Comparison of ENCODE assay signal across 11 cellular contexts in the genomic region with DNA sequence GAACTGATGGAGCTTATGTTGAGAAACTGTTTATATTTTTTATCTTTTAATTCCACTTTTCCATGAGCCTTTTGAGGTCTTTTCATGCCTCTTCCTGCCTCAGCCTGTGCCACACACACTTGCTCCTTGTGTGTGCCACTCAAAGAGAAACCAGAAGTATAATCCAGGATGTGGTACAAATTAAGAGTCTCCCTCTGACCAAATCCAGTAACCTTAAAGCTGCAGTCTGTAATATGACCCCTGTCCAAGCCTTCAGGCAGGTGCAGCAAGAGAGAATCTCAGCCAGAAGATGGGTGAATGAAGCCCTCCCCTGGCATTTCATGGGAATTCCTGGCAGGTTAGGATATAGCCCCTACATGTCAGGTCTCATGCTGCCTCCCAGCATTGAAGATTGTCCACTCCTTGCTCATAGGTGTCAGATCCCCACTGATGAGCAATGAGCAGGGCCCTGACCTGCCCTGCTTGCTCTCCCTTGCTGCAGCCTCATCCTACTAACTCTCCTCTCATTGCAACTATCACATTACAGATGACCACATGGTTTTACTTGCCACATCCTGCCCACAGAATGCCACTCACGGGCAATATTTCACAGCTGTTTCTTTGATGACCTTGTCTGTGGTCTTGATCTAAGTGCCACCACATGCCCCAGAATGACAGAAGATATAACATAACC.
DNase-seq lines count a peak whose midpoint lies in the region; FAIRE-seq and TF ChIP-seq lines count a peak whose summit lies in the region.
"Had no signal": no experiment of that assay in that cellular context is flagged by ENCODE, and none has a peak within 500 bp of the region (broad histone marks: within the 10 kb centered on the region; RNA-seq: fewer than 3 reads in every experiment).

No MANE protein-coding gene starts in this region.

- H2AFZ ChIP-seq in GM23248 (no peak overlapping the region), PC-9 (no peak overlapping the region), smooth muscle cell (ENCODE audit: low read depth) (no peak overlapping the region)

- H4K20me1 ChIP-seq in GM23248 (ENCODE audit: insufficient read depth): no peaks in the 10 kb centered on the region
- H4K20me1 ChIP-seq in PC-9 (ENCODE audit: insufficient read depth): no peaks in the 10 kb centered on the region
- H4K20me1 ChIP-seq in smooth muscle cell (ENCODE audit: low read depth): no peaks in the 10 kb centered on the region

- H3K79me2 ChIP-seq in GM23248 (ENCODE audit: insufficient read depth) (no peaks in the 10 kb centered on the region), PC-9 (ENCODE audit: low read depth) (no peaks in the 10 kb centered on the region), smooth muscle cell (ENCODE audit: low read depth) (no peaks in the 10 kb centered on the region)

- H3K4me1 ChIP-seq in GM23248 (ENCODE audit: insufficient read depth): no peaks in the 10 kb centered on the region
- no peaks in the 10 kb centered on the region for H3K4me1 ChIP-seq in PC-9 (replicated peaks; ENCODE audit: insufficient read depth)
- peaks cover 3% of the 10 kb centered on the region for H3K4me1 ChIP-seq in smooth muscle cell (ENCODE audit: low read depth)

- intact Hi-C loops in PC-9 (cut with micrococcal nuclease; ENCODE audit: unreplicated experiment) (no loop called here), CD14-positive monocyte (cut with micrococcal nuclease) (no loop called here)

- no peaks in the 10 kb centered on the region for H3K9me3 ChIP-seq in GM23248 (ENCODE audit: low read depth)
- H3K9me3 ChIP-seq in PC-9 (ENCODE audit: insufficient read depth, low read depth): no peaks in the 10 kb centered on the region
- no peaks in the 10 kb centered on the region for H3K9me3 ChIP-seq in smooth muscle cell (replicated peaks; ENCODE audit: low read depth)

- no peaks in the 10 kb centered on the region for H3K4me1 Mint-ChIP-seq in CD14-positive monocyte

- 5% methylated on average over 1 of the region's 1 CpG for WGBS in GM23248 (ENCODE audit: low coverage in 1 of 2, low lambda C conversion rate in 2 of 2, missing lambda C conversion rate in 2 of 2), 2 experiments
- 50% methylated on average over 1 of the region's 1 CpG for WGBS in smooth muscle cell (ENCODE audit: low lambda C conversion rate)

- peak; percentile 10 for DNase-seq in GM04504 (ENCODE audit: low read depth)
- DNase-seq in GM23248: peak; percentile 41
- DNase-seq in MV-4-11 (lab: John Stamatoyannopoulos, UW): peak; percentile 56
- peak; percentile 45 to 78 for DNase-seq in foreskin fibroblast
- no peak for DNase-seq in frontal cortex (ENCODE audit: low spot score in 2 of 2)
- DNase-seq in PC-9: no peak
- DNase-seq in CD14-positive monocyte (ENCODE audit: low spot score): no peak
- DNase-seq in smooth muscle cell (lab: John Stamatoyannopoulos, UW; ENCODE audit: unreplicated experiment): no peak
- DNase-seq: left colon had no signal

- H3K4me3 ChIP-seq in GM23248: no peak overlapping the region
- no peak overlapping the region for H3K4me3 ChIP-seq in foreskin fibroblast (ENCODE audit: low read depth in 1 of 2, low read length in 2 of 2)
- no peak overlapping the region for H3K4me3 ChIP-seq in PC-9
- no peak overlapping the region for H3K4me3 ChIP-seq in smooth muscle cell
- H3K4me3 ChIP-seq: K562 had no signal

- no peak overlapping the region for H3K4me3 Mint-ChIP-seq in CD14-positive monocyte

- peak overlapping the region in 1 of 7 donors; percentile 19 for H3K27ac Mint-ChIP-seq in CD14-positive monocyte

- H3K27ac ChIP-seq in GM23248 (no peak overlapping the region), PC-9 (no peak overlapping the region), smooth muscle cell (ENCODE audit: low read depth) (no peak overlapping the region)

- peaks cover 0 to 5% (median 4%) of the 10 kb centered on the region in 3 donors for H3K27me3 Mint-ChIP-seq in CD14-positive monocyte (ENCODE audit: low read depth in 3 of 3)

- H3K36me3 Mint-ChIP-seq in CD14-positive monocyte: no peaks in the 10 kb centered on the region

- H3F3A ChIP-seq in GM23248 (ENCODE audit: insufficient read depth) (no peaks in the 10 kb centered on the region), PC-9 (ENCODE audit: insufficient read depth, low read depth) (no peaks in the 10 kb centered on the region), smooth muscle cell (ENCODE audit: low read depth) (no peaks in the 10 kb centered on the region)

- BruUV-seq in PC-9 (replicated peaks; lab: Mats Ljungman, UMichigan): no TSS peak

- FAIRE-seq in frontal cortex (lab: Jason Lieb, UNC): no peak
- FAIRE-seq: G401.6, K562 had no signal

- no peak overlapping the region for H3K9ac ChIP-seq in GM23248
- H3K9ac ChIP-seq in smooth muscle cell (ENCODE audit: low read depth): no peak overlapping the region

- peaks cover 29% of the 10 kb centered on the region for H3K27me3 ChIP-seq in GM23248 (replicated peaks; ENCODE audit: insufficient read depth)
- H3K27me3 ChIP-seq in PC-9 (ENCODE audit: insufficient read depth, low read depth): no peaks in the 10 kb centered on the region
- H3K27me3 ChIP-seq in smooth muscle cell (ENCODE audit: low read depth): peaks cover 13% of the 10 kb centered on the region

- no peak for TF ChIP-seq CTCF in foreskin fibroblast (IDR thresholded peaks at IDR 0.05; ENCODE audit: low read depth, low read length)
- no peak for TF ChIP-seq CTCF in PC-9 (conservative IDR thresholded peaks at IDR 0.05)
- TF ChIP-seq CTCF in CD14-positive monocyte (IDR thresholded peaks at IDR 0.05): no peak
- no peak for TF ChIP-seq CTCF in smooth muscle cell (IDR thresholded peaks at IDR 0.05; ENCODE audit: borderline replicate concordance, insufficient read depth, poor library complexity, severe bottlenecking)

- in situ Hi-C loops in GM23248 (cut with MboI): no loop called here

- H3K9me2 ChIP-seq in GM23248 (ENCODE audit: insufficient read depth) (no peaks in the 10 kb centered on the region), PC-9 (ENCODE audit: insufficient read depth) (no peaks in the 10 kb centered on the region)

- CTCF ChIA-PET in PC-9 (lab: Charles Lee): no interaction called here

- no peaks in the 10 kb centered on the region for H3K36me3 ChIP-seq in GM23248 (ENCODE audit: low read depth)
- H3K36me3 ChIP-seq in PC-9 (ENCODE audit: low read depth): no peaks in the 10 kb centered on the region
- no peaks in the 10 kb centered on the region for H3K36me3 ChIP-seq in smooth muscle cell (ENCODE audit: low read depth)

- POLR2A ChIA-PET in PC-9 (lab: Charles Lee; ENCODE audit: unreplicated experiment): no interaction called here

- no peak overlapping the region for H3K4me2 ChIP-seq in GM23248 (ENCODE audit: unreplicated experiment)
- no peak overlapping the region for H3K4me2 ChIP-seq in PC-9
- H3K4me2 ChIP-seq in smooth muscle cell: no peak overlapping the region

- H3K9me3 Mint-ChIP-seq in CD14-positive monocyte: peaks cover 7 to 14% (median 10%) of the 10 kb centered on the region in 7 donors

Comparison
In these comparisons a context has a peak if more than half of its experiments do, and no peak if none do; other contexts are left out.
1. DNase-seq: peak in GM04504 (single experiment), GM23248 (single experiment), MV-4-11 (single experiment) and foreskin fibroblast (2 of 2); none in frontal cortex (0 of 2), PC-9 (0 of 2), CD14-positive monocyte (single experiment) and smooth muscle cell (single experiment).